1 cellular context compared by ENCODE assay signal in the genomic region with DNA sequence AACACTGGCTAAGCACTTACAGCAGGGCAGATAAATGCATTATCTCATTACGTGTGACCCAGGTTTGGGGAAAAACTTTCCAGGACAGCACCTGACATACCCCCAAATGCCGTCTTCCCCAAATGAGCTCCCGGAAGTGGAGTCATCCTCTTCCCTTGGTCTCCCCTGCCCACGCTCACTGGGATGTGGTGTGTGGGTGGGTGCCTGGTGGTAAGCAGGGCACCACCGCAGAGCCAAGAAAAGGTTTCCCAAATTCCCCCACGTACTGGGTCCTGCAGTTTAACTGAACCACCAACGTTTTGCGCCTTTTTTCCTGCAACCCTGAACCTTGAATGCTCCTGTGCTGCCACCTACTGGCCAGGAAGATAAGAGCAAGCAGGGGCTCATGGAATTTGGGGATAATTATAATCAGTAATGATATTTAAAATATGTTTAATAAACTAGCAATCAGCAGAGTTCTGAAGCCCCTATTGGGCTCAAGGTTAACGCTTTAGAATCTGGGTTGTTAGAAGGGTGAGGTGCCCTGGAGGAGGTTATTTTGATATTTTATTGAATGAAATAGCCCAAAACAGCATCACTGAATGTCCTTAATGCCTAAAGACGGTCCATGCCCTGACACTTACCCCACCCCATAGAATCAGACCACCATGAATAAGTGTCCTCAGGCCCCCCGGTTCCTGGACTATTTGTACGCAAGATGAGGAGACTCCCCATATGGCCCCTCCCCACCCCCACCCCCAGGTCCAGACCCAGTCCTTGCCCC.
TF ChIP-seq lines count a peak whose summit lies in the region.

No MANE protein-coding gene starts in this region.

TF ChIP-seq in K562, 482 proteins besides CTCF, POLR2A, EP300 and RAD21 (continued from another document):
- TF ChIP-seq, protein P1, sequence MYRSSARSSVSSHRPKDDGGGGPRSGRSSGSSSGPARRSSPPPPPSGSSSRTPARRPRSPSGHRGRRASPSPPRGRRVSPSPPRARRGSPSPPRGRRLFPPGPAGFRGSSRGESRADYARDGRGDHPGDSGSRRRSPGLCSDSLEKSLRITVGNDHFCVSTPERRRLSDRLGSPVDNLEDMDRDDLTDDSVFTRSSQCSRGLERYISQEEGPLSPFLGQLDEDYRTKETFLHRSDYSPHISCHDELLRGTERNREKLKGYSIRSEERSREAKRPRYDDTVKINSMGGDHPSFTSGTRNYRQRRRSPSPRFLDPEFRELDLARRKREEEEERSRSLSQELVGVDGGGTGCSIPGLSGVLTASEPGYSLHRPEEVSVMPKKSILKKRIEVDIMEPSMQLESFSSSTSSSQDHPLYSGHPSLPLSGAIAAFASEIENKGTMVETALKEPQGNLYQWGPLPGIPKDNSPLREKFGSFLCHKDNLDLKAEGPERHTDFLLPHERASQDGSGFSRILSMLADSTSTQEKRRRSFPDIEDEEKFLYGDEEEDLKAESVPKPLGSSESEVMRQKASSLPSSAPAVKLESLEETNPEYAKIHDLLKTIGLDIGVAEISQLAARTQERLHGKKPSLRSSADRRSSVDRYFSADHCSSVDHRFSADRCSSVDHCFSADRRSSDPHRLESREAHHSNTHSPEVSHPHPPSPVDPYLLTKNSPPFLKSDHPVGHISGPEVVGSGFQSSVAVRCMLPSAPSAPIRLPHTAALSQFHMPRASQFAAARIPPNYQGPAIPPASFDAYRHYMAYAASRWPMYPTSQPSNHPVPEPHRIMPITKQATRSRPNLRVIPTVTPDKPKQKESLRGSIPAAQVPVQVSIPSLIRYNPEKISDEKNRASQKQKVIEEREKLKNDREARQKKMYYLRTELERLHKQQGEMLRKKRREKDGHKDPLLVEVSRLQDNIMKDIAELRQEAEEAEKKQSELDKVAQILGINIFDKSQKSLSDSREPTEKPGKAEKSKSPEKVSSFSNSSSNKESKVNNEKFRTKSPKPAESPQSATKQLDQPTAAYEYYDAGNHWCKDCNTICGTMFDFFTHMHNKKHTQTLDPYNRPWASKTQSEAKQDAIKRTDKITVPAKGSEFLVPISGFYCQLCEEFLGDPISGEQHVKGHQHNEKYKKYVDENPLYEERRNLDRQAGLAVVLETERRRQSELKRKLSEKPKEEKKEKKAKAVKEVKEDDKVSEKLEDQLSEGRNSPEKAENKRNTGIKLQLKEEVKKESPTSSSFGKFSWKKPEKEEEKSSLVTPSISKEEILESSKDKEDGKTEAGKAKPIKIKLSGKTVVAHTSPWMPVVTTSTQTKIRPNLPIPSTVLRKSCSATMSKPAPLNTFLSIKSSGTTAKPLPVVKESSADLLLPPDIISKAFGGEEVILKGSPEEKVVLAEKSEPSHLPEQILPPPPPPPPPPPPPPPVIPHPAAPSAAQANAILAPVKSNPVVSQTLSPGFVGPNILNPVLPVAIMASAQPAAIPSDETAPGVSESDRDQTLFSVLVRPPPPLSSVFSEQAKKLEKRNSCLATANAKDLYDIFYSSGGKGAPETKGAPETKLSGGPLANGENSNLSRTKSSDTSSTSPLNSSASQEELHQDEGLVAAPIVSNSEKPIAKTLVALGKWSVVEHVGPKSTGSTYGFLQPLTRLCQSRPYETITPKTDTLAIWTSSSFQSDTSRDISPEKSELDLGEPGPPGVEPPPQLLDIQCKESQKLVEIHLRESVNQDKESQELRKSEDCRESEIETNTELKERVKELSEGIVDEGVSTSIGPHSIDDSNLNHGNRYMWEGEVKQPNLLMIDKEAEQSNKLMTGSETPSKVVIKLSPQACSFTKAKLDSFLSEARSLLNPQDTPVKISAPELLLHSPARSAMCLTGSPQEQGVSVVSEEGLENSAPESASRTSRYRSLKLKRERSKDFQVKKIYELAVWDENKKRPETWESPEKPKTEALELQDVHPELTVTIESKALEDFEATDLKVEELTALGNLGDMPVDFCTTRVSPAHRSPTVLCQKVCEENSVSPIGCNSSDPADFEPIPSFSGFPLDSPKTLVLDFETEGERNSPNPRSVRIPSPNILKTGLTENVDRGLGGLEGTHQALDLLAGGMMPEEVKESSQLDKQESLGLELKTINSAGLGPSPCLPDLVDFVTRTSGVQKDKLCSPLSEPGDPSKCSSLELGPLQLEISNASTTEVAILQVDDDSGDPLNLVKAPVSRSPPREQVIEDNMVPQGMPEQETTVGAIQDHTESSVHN (IDR thresholded peaks at IDR 0.05; ENCODE audit: borderline replicate concordance in 1 of 2, low read depth in 1 of 2) = no peak
- no peak for TF ChIP-seq EZH2 (IDR thresholded peaks at IDR 0.05; ENCODE audit: borderline replicate concordance, low read depth, low read length)
- TF ChIP-seq, protein P2, sequence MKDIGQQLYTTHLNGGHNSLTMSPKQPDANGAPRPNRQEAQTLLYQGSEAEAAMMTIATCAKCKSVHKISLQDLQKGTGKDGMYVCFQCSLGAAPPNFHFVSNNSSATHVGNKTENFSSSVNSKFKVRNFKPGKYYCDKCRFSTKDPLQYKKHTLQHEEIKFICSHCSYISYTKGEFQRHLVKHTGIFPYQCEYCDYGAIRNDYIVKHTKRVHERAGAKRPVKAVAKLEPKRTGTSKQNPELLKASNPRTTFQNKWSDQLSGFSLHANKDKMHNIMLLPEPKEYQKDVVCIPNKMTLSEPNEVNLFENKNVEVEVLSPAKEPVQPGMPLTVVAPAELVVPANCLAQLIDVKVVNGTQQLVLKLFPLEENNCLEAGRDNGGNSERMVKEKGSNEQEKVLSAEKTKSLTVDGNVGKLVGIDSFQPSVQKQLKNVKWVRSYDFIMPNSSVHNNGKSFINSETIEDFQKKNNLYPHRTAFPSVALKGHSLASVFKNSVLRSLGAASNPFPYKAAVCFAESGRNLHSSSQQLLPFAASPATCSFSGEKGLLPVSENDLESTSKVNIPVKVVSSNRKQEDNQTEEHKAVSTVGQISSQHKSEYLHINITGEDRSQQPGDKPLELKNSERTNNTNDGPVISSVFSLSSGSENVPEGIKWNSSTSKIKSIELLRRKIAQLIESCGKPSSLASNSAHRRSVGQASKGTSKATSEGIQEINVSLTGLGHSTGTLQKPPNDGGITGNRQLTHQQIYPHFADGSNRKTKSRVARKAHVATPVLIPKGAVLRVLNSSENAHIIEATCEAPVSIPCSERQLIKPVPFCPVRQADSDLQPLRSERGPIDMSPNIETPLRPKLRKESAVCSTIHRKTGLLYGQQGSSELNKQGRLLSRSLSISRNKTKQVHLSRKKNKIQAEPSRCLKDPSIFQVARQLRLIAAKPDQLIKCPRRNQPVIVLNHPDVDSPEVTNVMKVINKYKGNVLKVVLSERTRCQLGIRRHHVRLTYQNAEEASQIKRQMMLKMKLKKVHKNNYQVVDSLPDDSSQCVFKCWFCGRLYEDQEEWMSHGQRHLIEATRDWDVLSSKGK (CRISPR knock-in tag; IDR thresholded peaks at IDR 0.05) = no peak
